ENCODE assay signal across 8 cellular contexts in genomic region chrX:136953867-136954787, GRCh38.
DNase-seq lines count a peak whose midpoint lies in the region; ATAC-seq and TF ChIP-seq lines count a peak whose summit lies in the region.

No MANE protein-coding gene starts in this region.

- no peak for TF ChIP-seq POLR2A in NB4 (IDR thresholded peaks at IDR 0.05; ENCODE audit: extremely low read depth, insufficient read length)

- H3K4me3 ChIP-seq in NB4 (ENCODE audit: low read depth, low read length) (no peak overlapping the region), SU-DHL-6 (ENCODE audit: insufficient read depth, low read length, poor library complexity, severe bottlenecking) (no peak overlapping the region)

- H3K79me2 ChIP-seq in SU-DHL-6 (ENCODE audit: insufficient read depth, low read length) = no peaks in the 10 kb centered on the region

- H2AFZ ChIP-seq in SU-DHL-6 (ENCODE audit: low read depth, low read length, severe bottlenecking) = no peak overlapping the region

- no peaks in the 10 kb centered on the region for H3K27me3 ChIP-seq in SU-DHL-6 (ENCODE audit: low read length)

- H3F3A ChIP-seq in SU-DHL-6 (ENCODE audit: insufficient read depth) = no peaks in the 10 kb centered on the region

- H3K27ac ChIP-seq in SU-DHL-6 (ENCODE audit: low read depth, low read length) = no peak overlapping the region

- no peaks in the 10 kb centered on the region for H4K20me1 ChIP-seq in SU-DHL-6 (ENCODE audit: low read depth, low read length)

- no peaks in the 10 kb centered on the region for H3K9me2 ChIP-seq in SU-DHL-6 (replicated peaks; ENCODE audit: insufficient read depth, low read length)

- H3K4me2 ChIP-seq in SU-DHL-6 (ENCODE audit: low read depth, low read length, poor library complexity, severe bottlenecking) = no peak overlapping the region

- no peaks in the 10 kb centered on the region for H3K36me3 ChIP-seq in SU-DHL-6 (ENCODE audit: low read length)

- TF ChIP-seq CTCF in NB4 (IDR thresholded peaks at IDR 0.05; ENCODE audit: low read depth, low read length) (peak; percentile 66), SU-DHL-6 (IDR thresholded peaks at IDR 0.05; ENCODE audit: insufficient read depth, low read length, poor library complexity, severe bottlenecking) (peak; percentile 14)

- peak; percentile 46 for DNase-seq in NCI-H2196 (lab: John Stamatoyannopoulos, UW; ENCODE audit: unreplicated experiment)
- DNase-seq in NCI-H2196 treated with DMSO at 0.1 percent for 48 hours (lab: John Stamatoyannopoulos, UW; ENCODE audit: unreplicated experiment) = no peak
- peak; percentile 79 for DNase-seq in NB4 (ENCODE audit: low read depth)
- DNase-seq in amygdala (lab: John Stamatoyannopoulos, UW) = peak in 39 of 56 donors; percentile 0 to 64 (median 11)
- DNase-seq in hypothalamus (lab: John Stamatoyannopoulos, UW) = peak in 34 of 51 donors; percentile 0 to 50 (median 10)
- DNase-seq in stimulated activated CD4-positive, alpha-beta T cell treated with anti-CD3 and anti-CD28 coated beads, Interleukin-15, amount 100 ng/mL, for 24 hours = peak; percentile 70

- no peaks in the 10 kb centered on the region for H3K9me3 ChIP-seq in SU-DHL-6 (ENCODE audit: insufficient read depth, low read length)

- H3K9ac ChIP-seq in SU-DHL-6 (ENCODE audit: low read length) = no peak overlapping the region

- peak; percentile 91 for ATAC-seq in HG02642 (IDR thresholded peaks at IDR 0.05; ENCODE audit: poor library complexity, unreplicated experiment)
